ENCODE assay signal across 1 cellular context in genomic region chr11:30859709-30860108, GRCh38.
TF ChIP-seq lines count a peak whose summit lies in the region.

No MANE protein-coding gene starts in this region.

TF ChIP-seq in GM23338, 12 proteins besides CTCF, POLR2A, EP300 and RAD21 (continued from another document):
- TF ChIP-seq ZNF462 (CRISPR knock-in tag; IDR thresholded peaks at IDR 0.05) (no peak), POLR2AphosphoS5 (IDR thresholded peaks at IDR 0.05; ENCODE audit: low read depth) (no peak), EZH2phosphoT487 (IDR thresholded peaks at IDR 0.05; ENCODE audit: unreplicated experiment) (no peak), JUNB (IDR thresholded peaks at IDR 0.05; ENCODE audit: unreplicated experiment) (no peak)
